ENCODE assay signal across 14 cellular contexts in the genomic region with DNA sequence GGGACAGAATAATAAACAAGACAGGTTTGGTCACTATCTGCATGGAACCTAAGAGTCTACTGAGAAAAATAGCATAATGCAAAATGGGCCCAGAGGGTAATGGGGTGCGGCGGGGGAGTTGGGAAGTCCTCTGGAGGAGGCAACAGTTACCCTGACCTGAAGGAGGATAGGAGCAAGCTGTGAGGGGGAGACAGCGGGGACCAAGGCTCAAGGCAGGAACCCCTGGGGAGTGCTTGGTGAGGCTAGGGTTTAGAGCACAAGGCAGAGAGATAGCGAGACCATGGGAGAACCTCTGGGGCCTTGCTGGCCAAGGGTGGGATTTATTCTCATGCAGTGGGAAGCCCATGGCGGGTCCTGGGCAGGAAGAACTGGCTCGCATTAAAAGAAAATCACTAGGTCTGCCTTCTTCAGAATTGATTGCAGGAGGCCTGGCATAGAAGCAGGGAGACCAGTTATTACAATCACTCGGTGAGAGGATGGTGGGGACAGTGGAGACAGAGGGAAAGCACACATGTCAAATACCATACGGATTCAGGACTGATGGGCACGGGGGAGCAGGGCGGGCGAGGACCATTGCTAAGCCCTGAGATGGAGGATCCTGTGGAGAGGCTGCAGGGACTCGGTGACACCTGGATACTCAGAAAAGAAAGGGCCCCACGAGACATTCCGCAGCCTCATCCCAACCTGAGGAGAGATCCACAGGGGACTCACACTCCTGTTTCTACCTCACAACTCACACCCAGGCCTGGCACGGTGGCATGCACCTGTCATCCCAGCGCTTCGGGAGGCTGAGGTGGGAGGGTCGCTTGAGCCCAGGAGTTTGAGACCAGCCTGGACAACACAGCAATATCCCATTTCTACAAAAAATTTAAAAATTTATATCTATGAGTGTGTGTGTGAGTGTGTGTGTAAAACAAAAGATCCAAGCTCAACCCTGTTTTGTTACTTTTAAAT.
"Had no signal": no experiment of that assay in that cellular context is flagged by ENCODE, and none has a peak within 500 bp of the region (broad histone marks: within the 10 kb centered on the region; RNA-seq: fewer than 3 reads in every experiment).

No MANE protein-coding gene starts in this region.

- H3K9me3 ChIP-seq: mucosa of descending colon, ovary, thyroid gland had no signal

- H3K4me3 ChIP-seq: mucosa of descending colon, ovary, smooth muscle cell, thyroid gland had no signal

- H3K4me3 Mint-ChIP-seq: activated naive CD4-positive, alpha-beta T cell treated with anti-CD3 and anti-CD28 coated beads, Interleukin-2, amount 50 U/mL, for 24 hours; naive B cell had no signal

- DNase-seq: activated CD4-positive, alpha-beta T cell treated with anti-CD3 and anti-CD28 coated beads for 1 hour; activated CD4-positive, alpha-beta T cell treated with anti-CD3 and anti-CD28 coated beads, Interleukin-2, amount 50 U/mL, for 48 hours; activated gamma-delta T cell; foreskin fibroblast; mesenchymal stem cell; mucosa of descending colon; naive B cell; ovary; stimulated activated CD4-positive, alpha-beta T cell treated with anti-CD3 and anti-CD28 coated beads, Interleukin-4, amount 100 ng/mL, for 1 hour; T-helper 2 cell; thyroid gland had no signal

- H3K36me3 ChIP-seq: ovary, thyroid gland had no signal

- H3K27me3 ChIP-seq: ovary, thyroid gland had no signal

- H3K9me3 Mint-ChIP-seq: activated naive CD4-positive, alpha-beta T cell treated with anti-CD3 and anti-CD28 coated beads, Interleukin-2, amount 50 U/mL, for 24 hours had no signal

- H3K27me3 Mint-ChIP-seq: activated naive CD4-positive, alpha-beta T cell treated with anti-CD3 and anti-CD28 coated beads, Interleukin-2, amount 50 U/mL, for 24 hours; naive B cell had no signal

- H3K36me3 Mint-ChIP-seq: activated naive CD4-positive, alpha-beta T cell treated with anti-CD3 and anti-CD28 coated beads, Interleukin-2, amount 50 U/mL, for 24 hours; naive B cell had no signal

- H3K27ac ChIP-seq: ovary, thyroid gland, VCaP had no signal

- H3K27ac Mint-ChIP-seq: activated naive CD4-positive, alpha-beta T cell treated with anti-CD3 and anti-CD28 coated beads, Interleukin-2, amount 50 U/mL, for 24 hours had no signal
